9 cellular contexts compared by ENCODE assay signal in genomic region chr20:32465092-32465900, GRCh38.
DNase-seq lines count a peak whose midpoint lies in the region; ATAC-seq and TF ChIP-seq lines count a peak whose summit lies in the region.
"Had no signal": no experiment of that assay in that cellular context is flagged by ENCODE, and none has a peak within 500 bp of the region (broad histone marks: within the 10 kb centered on the region; RNA-seq: fewer than 3 reads in every experiment).

No MANE protein-coding gene starts in this region.

- peaks cover 0 to 6% of the 10 kb centered on the region in 2 donors for H3K36me3 ChIP-seq in lung (ENCODE audit: control insufficient read depth in 2 of 2, insufficient read depth in 2 of 2, low read length in 2 of 2)
- H3K36me3 ChIP-seq in effector memory CD4-positive, alpha-beta T cell (ENCODE audit: control insufficient read depth, insufficient read depth, low read length) = peaks cover 18% of the 10 kb centered on the region

- TF ChIP-seq CTCF in lung (IDR thresholded peaks at IDR 0.05; ENCODE audit: control extremely low read depth, extremely low read depth) = no peak

- ATAC-seq in lung (ENCODE audit: insufficient read depth, low FRiP score) = peak; percentile 61

- H3K4me1 ChIP-seq in lung (ENCODE audit: control insufficient read depth in 2 of 2, insufficient read depth in 2 of 2, low read length in 2 of 2) = peaks cover 0 to 49% of the 10 kb centered on the region in 2 donors
- H3K4me1 ChIP-seq in effector memory CD4-positive, alpha-beta T cell (ENCODE audit: control insufficient read depth, insufficient read depth, low read length, poor library complexity, severe bottlenecking) = no peaks in the 10 kb centered on the region

- H3K27ac ChIP-seq in epithelial cell of prostate (peak overlapping the region; percentile 42), lung (ENCODE audit: low read depth in 1 of 2, low read length in 1 of 2) (peak overlapping the region in 1 of 2 donors; percentile 78), temporal lobe (ENCODE audit: low read depth, low read length) (peak overlapping the region; percentile 100)
- H3K27ac ChIP-seq in effector memory CD4-positive, alpha-beta T cell (ENCODE audit: insufficient read depth, low read length, poor library complexity, severe bottlenecking) = no peak overlapping the region

- H3K4me3 ChIP-seq in lung = no peak overlapping the region
- no peak overlapping the region for H3K4me3 ChIP-seq in effector memory CD4-positive, alpha-beta T cell (ENCODE audit: insufficient read depth, low read depth, low read length, poor library complexity, severe bottlenecking)

- H3K9me3 ChIP-seq in lung (ENCODE audit: control insufficient read depth in 2 of 2, insufficient read depth in 1 of 2, low read length in 1 of 2) = no peaks in the 10 kb centered on the region
- H3K9me3 ChIP-seq in effector memory CD4-positive, alpha-beta T cell (ENCODE audit: control insufficient read depth, low read length) = no peaks in the 10 kb centered on the region

- 50 to 57% methylated on average over 24 of the region's 24 CpGs for WGBS in lung, 2 donors

- peak; percentile 70 for DNase-seq in HT1080 (ENCODE audit: low read depth)
- DNase-seq in epithelial cell of prostate (ENCODE audit: low read depth, low spot score) = no peak
- DNase-seq in lung (ENCODE audit: low spot score) = peak; percentile 74
- DNase-seq in effector memory CD4-positive, alpha-beta T cell = no peak
- no peak for DNase-seq in stimulated activated naive CD4-positive, alpha-beta T cell (lab: John Stamatoyannopoulos, UW)
- DNase-seq in stimulated activated naive CD4-positive, alpha-beta T cell treated with Interleukin-2 at 50 U/mL for 16 hours (lab: John Stamatoyannopoulos, UW) = no peak
- DNase-seq in activated CD4-positive, alpha-beta T cell treated with anti-CD3 and anti-CD28 coated beads, Interleukin-2, amount 50 U/mL, for 48 hours = no peak
- DNase-seq: NCI-H1694 treated with DMSO at 0.1 percent for 48 hours had no signal

- H3K27me3 ChIP-seq in lung (ENCODE audit: control insufficient read depth, insufficient read depth) = no peaks in the 10 kb centered on the region
- H3K27me3 ChIP-seq in effector memory CD4-positive, alpha-beta T cell (replicated peaks; ENCODE audit: control insufficient read depth, insufficient read depth, low read length, poor library complexity, severe bottlenecking) = no peaks in the 10 kb centered on the region

Comparison
In these comparisons a context has a peak if more than half of its experiments do, and no peak if none do; other contexts are left out.
1. DNase-seq: peak in HT1080 (single experiment) and lung (single experiment); none in epithelial cell of prostate (single experiment), effector memory CD4-positive, alpha-beta T cell (0 of 3), stimulated activated naive CD4-positive, alpha-beta T cell (0 of 6), stimulated activated naive CD4-positive, alpha-beta T cell treated with Interleukin-2 at 50 U/mL for 16 hours (single experiment) and activated CD4-positive, alpha-beta T cell treated with anti-CD3 and anti-CD28 coated beads, Interleukin-2, amount 50 U/mL, for 48 hours (0 of 2).